In genomic region chr15:89358755-89359439, GRCh38 we compare ENCODE assay signal across 8 cellular contexts. TPM values are rescaled to one million over a fixed set of nuclear protein-coding genes. Genes with fewer than 3 reads are reported as not detected.
DNase-seq lines count a peak whose midpoint lies in the region; ATAC-seq lines count a peak whose summit lies in the region.

No MANE protein-coding gene starts in this region.

- H3K4me1 Mint-ChIP-seq in T-helper 17 cell: peaks cover 15% of the 10 kb centered on the region

- peak overlapping the region; percentile 51 for H3K27ac Mint-ChIP-seq in T-helper 17 cell

- peaks cover 3% of the 10 kb centered on the region for H3K36me3 Mint-ChIP-seq in T-helper 17 cell (ENCODE audit: low read depth)

- no peaks in the 10 kb centered on the region for H3K9me3 ChIP-seq in T-helper 17 cell (ENCODE audit: control insufficient read depth, low read length, poor library complexity, severe bottlenecking)

- intact Hi-C loops in sciatic nerve (cut with DNase I): no loop called here

- peak overlapping the region; percentile 86 for H3K4me3 Mint-ChIP-seq in T-helper 17 cell

- peaks cover 79% of the 10 kb centered on the region for H3K27me3 Mint-ChIP-seq in T-helper 17 cell

- peak; percentile 89 for ATAC-seq in GM18498 (IDR thresholded peaks at IDR 0.05; ENCODE audit: unreplicated experiment)
- ATAC-seq in HG02763 (IDR thresholded peaks at IDR 0.05; ENCODE audit: unreplicated experiment): peak; percentile 90
- ATAC-seq in T-helper 17 cell: peak; percentile 93
- peak; percentile 92 for ATAC-seq in sciatic nerve

- DNase-seq in NCI-H1417 (lab: John Stamatoyannopoulos, UW) (peak; percentile 84 to 96 (median 95)), T-helper 17 cell (peak; percentile 66 to 77 (median 68)), anterior cingulate cortex (lab: John Stamatoyannopoulos, UW) (peak in 56 of 58 donors; percentile 30 to 89 (median 75)), hepatic stellate cell (ENCODE audit: low spot score) (peak; percentile 90), sciatic nerve (ENCODE audit: low spot score) (peak; percentile 86), cerebellar nuclear complex (lab: John Stamatoyannopoulos, UW) (no peak)

RNA-seq across cellular contexts. Expression of gene POLG, which starts 24.3 kb away (rescaled TPM):
- total RNA-seq in T-helper 17 cell (100 to 1,000 TPM; 114 to 128 TPM), sciatic nerve (64.3 TPM)

Comparison
In these comparisons a context has a peak if more than half of its experiments do, and no peak if none do; other contexts are left out.
1. DNase-seq: peak in NCI-H1417 (3 of 3), T-helper 17 cell (3 of 3), anterior cingulate cortex (56 of 58), hepatic stellate cell (single experiment) and sciatic nerve (single experiment); none in cerebellar nuclear complex (0 of 2).
2. Peak in every context shown above with its lines, with median percentiles within 50 percentile points of each other: ATAC-seq.